In the genomic region with DNA sequence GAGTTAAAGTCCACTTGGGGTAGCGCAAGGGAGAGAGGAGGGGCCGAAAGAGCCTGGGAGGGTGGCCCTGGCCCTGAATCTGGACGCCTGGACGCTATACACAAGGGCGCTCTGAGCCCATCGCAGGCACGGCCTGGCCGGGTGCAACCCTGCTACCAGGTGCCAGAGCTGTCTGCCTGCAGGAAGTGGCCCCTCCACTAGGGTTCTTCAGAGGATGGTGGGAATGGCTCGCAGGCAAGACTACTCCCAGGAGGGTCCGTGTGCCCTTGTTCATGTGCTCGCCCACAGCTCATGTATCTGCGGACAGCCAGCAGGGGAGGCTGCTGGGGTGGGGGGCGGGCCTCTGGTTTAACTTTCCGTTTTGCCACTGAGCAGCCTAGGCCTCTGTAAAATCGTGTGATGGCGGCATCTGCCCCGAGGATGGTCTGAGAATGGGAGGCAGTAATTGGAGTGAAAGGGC, we compare ENCODE assay signal across 13 cellular contexts. TPM values are rescaled to one million over a fixed set of nuclear protein-coding genes. Genes with fewer than 3 reads are reported as not detected.
DNase-seq lines count a peak whose midpoint lies in the region; ATAC-seq, FAIRE-seq and TF ChIP-seq lines count a peak whose summit lies in the region.
"Had no signal": no experiment of that assay in that cellular context is flagged by ENCODE, and none has a peak within 500 bp of the region (broad histone marks: within the 10 kb centered on the region; RNA-seq: fewer than 3 reads in every experiment).

No MANE protein-coding gene starts in this region.

- no peak; the same call in 2 of the 3 replicates for ATAC-seq in GM23338
- no peak for ATAC-seq in GM21360 (IDR thresholded peaks at IDR 0.05; ENCODE audit: unreplicated experiment)
- ATAC-seq: activated CD4-positive, alpha-beta T cell treated with anti-CD3 and anti-CD28 coated beads for 36 hours had no signal

- peaks cover 28% of the 10 kb centered on the region for H3K4me1 ChIP-seq in CD4-positive, alpha-beta memory T cell (ENCODE audit: insufficient read depth, low read length)
- H3K4me1 ChIP-seq in GM23338 (ENCODE audit: insufficient read depth) (peaks cover 8% of the 10 kb centered on the region; the same call in 1 of the 2 replicates), colonic mucosa (peaks cover 8% of the 10 kb centered on the region)

- intact Hi-C loops in CD4-positive, alpha-beta memory T cell (cut with micrococcal nuclease) = loop anchor here (10.0 kb wide), 2 partner anchors 332 to 638 kb away; no protein-coding TSS in a partner anchor
- intact Hi-C loops in colonic mucosa (cut with DNase I) = loop anchor here (5.0 kb wide), 1 partner anchor 130 kb away; no protein-coding TSS in a partner anchor

- no peaks in the 10 kb centered on the region; the same call in 1 of the 2 replicates for H4K20me1 ChIP-seq in GM23338 (replicated peaks; ENCODE audit: insufficient read depth)

- CTCF ChIA-PET in CD4-positive, alpha-beta memory T cell (lab: Charles Lee; ENCODE audit: partially characterized antibody) = interaction anchor here (4.4 kb wide), 1 partner anchor 134 kb away, joined by 17 read pairs; no protein-coding TSS in a partner anchor

- FAIRE-seq in H54 (lab: Jason Lieb, UNC) = no peak

- POLR2A ChIA-PET in CD4-positive, alpha-beta memory T cell (lab: Charles Lee; ENCODE audit: partially characterized antibody) = interaction anchor here (0.9 kb wide), 1 partner anchor 133 kb away, joined by 3 read pairs; no protein-coding TSS in a partner anchor

- H3K27me3 ChIP-seq in CD4-positive, alpha-beta memory T cell (ENCODE audit: insufficient read depth, low read length) = peaks cover 29% of the 10 kb centered on the region
- peaks cover 76% of the 10 kb centered on the region for H3K27me3 ChIP-seq in GM23338 (ENCODE audit: insufficient read depth)
- H3K27me3 ChIP-seq in colonic mucosa = peaks cover 64% of the 10 kb centered on the region

- no peaks in the 10 kb centered on the region for H3K79me2 ChIP-seq in GM23338 (replicated peaks; ENCODE audit: insufficient read depth)

- no peaks in the 10 kb centered on the region for H3K36me3 Mint-ChIP-seq in CD4-positive, alpha-beta memory T cell
- no peaks in the 10 kb centered on the region for H3K36me3 Mint-ChIP-seq in GM23338 (ENCODE audit: low read depth)
- no peaks in the 10 kb centered on the region for H3K36me3 Mint-ChIP-seq in neural crest cell (ENCODE audit: low read depth)

- no peaks in the 10 kb centered on the region for H3K9me3 ChIP-seq in CD4-positive, alpha-beta memory T cell (ENCODE audit: control insufficient read depth in 1 of 2, low read length in 2 of 2)
- H3K9me3 ChIP-seq in colonic mucosa = no peaks in the 10 kb centered on the region

- H3K4me3 ChIP-seq in CD4-positive, alpha-beta memory T cell (ENCODE audit: low read length in 2 of 2) = no peak overlapping the region
- H3K4me3 ChIP-seq in GM23338 (no peak overlapping the region), colonic mucosa (no peak overlapping the region)

- H3K27ac ChIP-seq in CD4-positive, alpha-beta memory T cell (ENCODE audit: low read depth, low read length) = no peak overlapping the region
- H3K27ac ChIP-seq in GM23338 (ENCODE audit: low read depth) = no peak overlapping the region
- no peak overlapping the region for H3K27ac ChIP-seq in colonic mucosa

- H3K27me3 Mint-ChIP-seq in CD4-positive, alpha-beta memory T cell = peaks cover 26 to 46% of the 10 kb centered on the region in 2 donors
- H3K27me3 Mint-ChIP-seq in GM23338 (ENCODE audit: insufficient read depth, low read depth, poor library complexity) (peaks cover 66% of the 10 kb centered on the region), neural crest cell (ENCODE audit: low read depth) (peaks cover 45% of the 10 kb centered on the region)

- DNase-seq in CD4-positive, alpha-beta memory T cell = no peak
- DNase-seq in GM23338 (ENCODE audit: low spot score) (peak; percentile 41), colonic mucosa (peak; percentile 15), neural crest cell (ENCODE audit: low read depth, low spot score) (no peak), H54 (ENCODE audit: insufficient read length, low spot score) (no peak), NCI-H146 (lab: John Stamatoyannopoulos, UW) (no peak), NCI-H774 (lab: John Stamatoyannopoulos, UW) (no peak)
- DNase-seq: activated CD4-positive, alpha-beta T cell treated with anti-CD3 and anti-CD28 coated beads for 36 hours; DMS53; SIG-M5 had no signal

- peak overlapping the region in 5 of 8 donors; percentile 9 to 61 (median 47) for H3K4me3 Mint-ChIP-seq in CD4-positive, alpha-beta memory T cell
- H3K4me3 Mint-ChIP-seq in GM23338 (peak overlapping the region; percentile 38; the same call in 1 of the 3 replicates), neural crest cell (peak overlapping the region; percentile 85)
- H3K4me3 Mint-ChIP-seq: activated CD4-positive, alpha-beta T cell treated with anti-CD3 and anti-CD28 coated beads for 36 hours had no signal

- TF ChIP-seq CTCF in GM23338 (conservative IDR thresholded peaks at IDR 0.05; ENCODE audit: low read depth in 2 of 2) (peak in 1 of 2 experiments; percentile 17; a peak in 2 of 4 replicates), colonic mucosa (IDR thresholded peaks at IDR 0.05) (no peak), neural crest cell (conservative IDR thresholded peaks at IDR 0.05) (no peak)

- no peaks in the 10 kb centered on the region for H3K9me3 Mint-ChIP-seq in CD4-positive, alpha-beta memory T cell
- H3K9me3 Mint-ChIP-seq in GM23338 (no peaks in the 10 kb centered on the region; the same call in 2 of the 3 replicates), neural crest cell (no peaks in the 10 kb centered on the region)
- H3K9me3 Mint-ChIP-seq: stimulated activated naive CD8-positive, alpha-beta T cell treated with anti-CD3 and anti-CD28 coated beads, Interleukin-15, Interleukin-2, amounts not matched to agents 100 ng/mL and 50 ng/mL, for 24 hours had no signal

- no peak overlapping the region for H3K27ac Mint-ChIP-seq in CD4-positive, alpha-beta memory T cell
- H3K27ac Mint-ChIP-seq in GM23338 (no peak overlapping the region), neural crest cell (ENCODE audit: unreplicated experiment) (no peak overlapping the region)
- H3K27ac Mint-ChIP-seq: activated CD4-positive, alpha-beta T cell treated with anti-CD3 and anti-CD28 coated beads for 36 hours; stimulated activated naive CD8-positive, alpha-beta T cell treated with anti-CD3 and anti-CD28 coated beads, Interleukin-15, Interleukin-2, amounts not matched to agents 100 ng/mL and 50 ng/mL, for 24 hours had no signal

- H3K9ac ChIP-seq in colonic mucosa (ENCODE audit: low read depth in 2 of 2, low read length in 2 of 2) = no peak overlapping the region

- no peak for TF ChIP-seq POLR2A in H54 (IDR thresholded peaks at IDR 0.05; ENCODE audit: low read depth, low read length)

- no peak overlapping the region for H3K4me2 ChIP-seq in GM23338

- no peaks in the 10 kb centered on the region for H3K36me3 ChIP-seq in CD4-positive, alpha-beta memory T cell (ENCODE audit: insufficient read depth, low read length)
- H3K36me3 ChIP-seq in GM23338 (ENCODE audit: insufficient read depth) (no peaks in the 10 kb centered on the region), colonic mucosa (no peaks in the 10 kb centered on the region)

- no peaks in the 10 kb centered on the region; the same call in 1 of the 2 replicates for H3F3A ChIP-seq in GM23338 (replicated peaks; ENCODE audit: low read depth)

- peaks cover 12 to 47% (median 28%) of the 10 kb centered on the region in 4 donors for H3K4me1 Mint-ChIP-seq in CD4-positive, alpha-beta memory T cell
- H3K4me1 Mint-ChIP-seq in GM23338 = peaks cover 40% of the 10 kb centered on the region
- H3K4me1 Mint-ChIP-seq in neural crest cell = peaks cover 34% of the 10 kb centered on the region

- no peak overlapping the region for H2AFZ ChIP-seq in GM23338

- H3K9me2 ChIP-seq in GM23338 (ENCODE audit: insufficient read depth) = no peaks in the 10 kb centered on the region

TF ChIP-seq in GM23338, 12 proteins besides CTCF, POLR2A, EP300 and RAD21 (continues in another document):
- TF ChIP-seq STAT1 (IDR thresholded peaks at IDR 0.05; ENCODE audit: unreplicated experiment) = no peak
- TF ChIP-seq EZH2 (IDR thresholded peaks at IDR 0.05; ENCODE audit: low read depth, unreplicated experiment) = no peak
- TF ChIP-seq, protein P1, sequence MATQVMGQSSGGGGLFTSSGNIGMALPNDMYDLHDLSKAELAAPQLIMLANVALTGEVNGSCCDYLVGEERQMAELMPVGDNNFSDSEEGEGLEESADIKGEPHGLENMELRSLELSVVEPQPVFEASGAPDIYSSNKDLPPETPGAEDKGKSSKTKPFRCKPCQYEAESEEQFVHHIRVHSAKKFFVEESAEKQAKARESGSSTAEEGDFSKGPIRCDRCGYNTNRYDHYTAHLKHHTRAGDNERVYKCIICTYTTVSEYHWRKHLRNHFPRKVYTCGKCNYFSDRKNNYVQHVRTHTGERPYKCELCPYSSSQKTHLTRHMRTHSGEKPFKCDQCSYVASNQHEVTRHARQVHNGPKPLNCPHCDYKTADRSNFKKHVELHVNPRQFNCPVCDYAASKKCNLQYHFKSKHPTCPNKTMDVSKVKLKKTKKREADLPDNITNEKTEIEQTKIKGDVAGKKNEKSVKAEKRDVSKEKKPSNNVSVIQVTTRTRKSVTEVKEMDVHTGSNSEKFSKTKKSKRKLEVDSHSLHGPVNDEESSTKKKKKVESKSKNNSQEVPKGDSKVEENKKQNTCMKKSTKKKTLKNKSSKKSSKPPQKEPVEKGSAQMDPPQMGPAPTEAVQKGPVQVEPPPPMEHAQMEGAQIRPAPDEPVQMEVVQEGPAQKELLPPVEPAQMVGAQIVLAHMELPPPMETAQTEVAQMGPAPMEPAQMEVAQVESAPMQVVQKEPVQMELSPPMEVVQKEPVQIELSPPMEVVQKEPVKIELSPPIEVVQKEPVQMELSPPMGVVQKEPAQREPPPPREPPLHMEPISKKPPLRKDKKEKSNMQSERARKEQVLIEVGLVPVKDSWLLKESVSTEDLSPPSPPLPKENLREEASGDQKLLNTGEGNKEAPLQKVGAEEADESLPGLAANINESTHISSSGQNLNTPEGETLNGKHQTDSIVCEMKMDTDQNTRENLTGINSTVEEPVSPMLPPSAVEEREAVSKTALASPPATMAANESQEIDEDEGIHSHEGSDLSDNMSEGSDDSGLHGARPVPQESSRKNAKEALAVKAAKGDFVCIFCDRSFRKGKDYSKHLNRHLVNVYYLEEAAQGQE (IDR thresholded peaks at IDR 0.05; ENCODE audit: unreplicated experiment) = no peak
- TF ChIP-seq CREB1 (CRISPR knock-in tag; IDR thresholded peaks at IDR 0.05; ENCODE audit: low read depth) = no peak
- no peak for TF ChIP-seq EZH2phosphoT487 (IDR thresholded peaks at IDR 0.05; ENCODE audit: unreplicated experiment)
- TF ChIP-seq JUNB (IDR thresholded peaks at IDR 0.05; ENCODE audit: unreplicated experiment) = no peak
- no peak for TF ChIP-seq NANOG (IDR thresholded peaks at IDR 0.05; ENCODE audit: borderline replicate concordance)
- TF ChIP-seq ZNF114 (CRISPR knock-in tag; IDR thresholded peaks at IDR 0.05) = no peak

RNA-seq across cellular contexts. Expression of a gene that starts 1.4 kb away (rescaled TPM):
- total RNA-seq in CD4-positive, alpha-beta memory T cell = not detected
- polyA plus RNA-seq in CD4-positive, alpha-beta memory T cell = not detected
- 7.3 and 9.0 TPM in 2 replicates for total RNA-seq in GM23338 (2014; rRNA removed; shearing (Covaris generic))
- polyA plus RNA-seq in GM23338 (2016; fragmentation: Nextera tagmentation; extraction: Ambion mirVana) = 10.0 and 11.9 TPM in 2 replicates
- total RNA-seq in colonic mucosa (1 to 10 TPM in 1 of 2 donors, under 1 TPM in 1; 0.94 to 1.9 TPM), neural crest cell (15.6 and 20.6 TPM in 2 replicates)
- total RNA-seq: epithelial cell of proximal tubule had no signal

Comparison
In these comparisons a context has a peak if more than half of its experiments do, and no peak if none do; other contexts are left out.
1. DNase-seq: peak in GM23338 (single experiment) and colonic mucosa (single experiment); none in CD4-positive, alpha-beta memory T cell (0 of 5), neural crest cell (single experiment), H54 (single experiment), NCI-H146 (single experiment) and NCI-H774 (single experiment).
2. Peak in every context shown above with its lines, with median percentiles within 50 percentile points of each other: H3K4me3 Mint-ChIP-seq.